1 cellular context compared by ENCODE assay signal in the genomic region with DNA sequence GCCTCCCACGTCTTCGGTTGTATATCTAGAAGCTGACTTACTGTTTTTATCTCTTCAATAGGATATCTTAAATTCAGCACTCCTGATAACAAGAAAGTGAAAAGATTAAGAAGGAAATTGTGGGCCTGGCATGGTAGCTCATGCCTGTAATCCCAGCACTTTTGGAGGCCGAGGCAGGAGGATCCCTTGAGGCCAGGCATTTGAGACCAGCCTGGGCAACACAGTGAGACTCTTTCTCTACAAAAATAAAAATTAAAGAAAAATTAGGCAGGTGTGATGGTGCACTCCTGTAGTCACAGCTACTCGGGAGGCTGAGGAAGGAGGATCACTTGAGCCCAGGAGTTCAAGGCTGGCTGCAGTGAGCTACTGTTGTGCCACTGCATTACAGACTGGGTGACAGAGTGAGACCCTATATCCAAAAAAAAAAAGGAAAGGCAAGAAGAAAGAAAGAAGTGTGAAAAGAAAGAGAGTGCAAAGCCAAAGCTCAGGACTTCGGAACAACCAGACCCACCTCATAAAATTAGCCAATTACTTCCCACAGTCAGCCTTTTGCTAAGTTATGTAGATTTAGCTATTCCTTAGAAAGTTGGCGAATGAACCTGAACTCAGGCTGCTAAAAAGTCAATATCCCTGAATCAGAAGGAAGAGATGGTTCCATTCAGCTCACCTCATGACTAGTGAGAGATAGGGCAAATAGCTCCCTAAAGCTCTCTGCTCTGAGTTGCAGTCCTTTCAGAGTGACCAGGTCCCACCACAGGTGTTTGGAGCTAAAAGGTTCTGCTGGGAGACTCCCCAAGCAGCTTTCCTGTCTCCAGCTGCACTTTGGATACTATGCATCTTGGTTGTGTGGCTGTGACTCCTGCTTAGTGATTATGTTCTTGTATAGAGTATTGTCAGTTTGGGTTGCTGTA.
A peak's percentile ranks its signal among the peaks of the same experiment; 100 is the strongest.
TF ChIP-seq lines count a peak whose summit lies in the region.

No MANE protein-coding gene starts in this region.

TF ChIP-seq in HepG2, 621 proteins besides CTCF, POLR2A, EP300 and RAD21 (continued from another document and continues in another):
- TF ChIP-seq, protein P1, sequence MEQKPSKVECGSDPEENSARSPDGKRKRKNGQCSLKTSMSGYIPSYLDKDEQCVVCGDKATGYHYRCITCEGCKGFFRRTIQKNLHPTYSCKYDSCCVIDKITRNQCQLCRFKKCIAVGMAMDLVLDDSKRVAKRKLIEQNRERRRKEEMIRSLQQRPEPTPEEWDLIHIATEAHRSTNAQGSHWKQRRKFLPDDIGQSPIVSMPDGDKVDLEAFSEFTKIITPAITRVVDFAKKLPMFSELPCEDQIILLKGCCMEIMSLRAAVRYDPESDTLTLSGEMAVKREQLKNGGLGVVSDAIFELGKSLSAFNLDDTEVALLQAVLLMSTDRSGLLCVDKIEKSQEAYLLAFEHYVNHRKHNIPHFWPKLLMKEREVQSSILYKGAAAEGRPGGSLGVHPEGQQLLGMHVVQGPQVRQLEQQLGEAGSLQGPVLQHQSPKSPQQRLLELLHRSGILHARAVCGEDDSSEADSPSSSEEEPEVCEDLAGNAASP (CRISPR knock-in tag; IDR thresholded peaks at IDR 0.05; ENCODE audit: borderline replicate concordance): no peak; the same call in 1 of the 2 replicates
- TF ChIP-seq MZF1 (CRISPR knock-in tag; IDR thresholded peaks at IDR 0.05; ENCODE audit: borderline replicate concordance): no peak
- TF ChIP-seq ZNF431 (CRISPR knock-in tag; IDR thresholded peaks at IDR 0.05; ENCODE audit: borderline replicate concordance, low read depth): no peak
- TF ChIP-seq, protein P2, sequence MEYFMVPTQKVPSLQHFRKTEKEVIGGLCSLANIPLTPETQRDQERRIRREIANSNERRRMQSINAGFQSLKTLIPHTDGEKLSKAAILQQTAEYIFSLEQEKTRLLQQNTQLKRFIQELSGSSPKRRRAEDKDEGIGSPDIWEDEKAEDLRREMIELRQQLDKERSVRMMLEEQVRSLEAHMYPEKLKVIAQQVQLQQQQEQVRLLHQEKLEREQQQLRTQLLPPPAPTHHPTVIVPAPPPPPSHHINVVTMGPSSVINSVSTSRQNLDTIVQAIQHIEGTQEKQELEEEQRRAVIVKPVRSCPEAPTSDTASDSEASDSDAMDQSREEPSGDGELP (IDR thresholded peaks at IDR 0.05; ENCODE audit: borderline replicate concordance, low read depth): no peak
- TF ChIP-seq ERF (CRISPR knock-in tag; IDR thresholded peaks at IDR 0.05): no peak
- TF ChIP-seq, protein P3, sequence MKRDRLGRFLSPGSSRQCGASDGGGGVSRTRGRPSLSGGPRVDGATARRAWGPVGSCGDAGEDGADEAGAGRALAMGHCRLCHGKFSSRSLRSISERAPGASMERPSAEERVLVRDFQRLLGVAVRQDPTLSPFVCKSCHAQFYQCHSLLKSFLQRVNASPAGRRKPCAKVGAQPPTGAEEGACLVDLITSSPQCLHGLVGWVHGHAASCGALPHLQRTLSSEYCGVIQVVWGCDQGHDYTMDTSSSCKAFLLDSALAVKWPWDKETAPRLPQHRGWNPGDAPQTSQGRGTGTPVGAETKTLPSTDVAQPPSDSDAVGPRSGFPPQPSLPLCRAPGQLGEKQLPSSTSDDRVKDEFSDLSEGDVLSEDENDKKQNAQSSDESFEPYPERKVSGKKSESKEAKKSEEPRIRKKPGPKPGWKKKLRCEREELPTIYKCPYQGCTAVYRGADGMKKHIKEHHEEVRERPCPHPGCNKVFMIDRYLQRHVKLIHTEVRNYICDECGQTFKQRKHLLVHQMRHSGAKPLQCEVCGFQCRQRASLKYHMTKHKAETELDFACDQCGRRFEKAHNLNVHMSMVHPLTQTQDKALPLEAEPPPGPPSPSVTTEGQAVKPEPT (CRISPR knock-in tag; IDR thresholded peaks at IDR 0.05; ENCODE audit: low read depth): no peak
- TF ChIP-seq, protein P4, sequence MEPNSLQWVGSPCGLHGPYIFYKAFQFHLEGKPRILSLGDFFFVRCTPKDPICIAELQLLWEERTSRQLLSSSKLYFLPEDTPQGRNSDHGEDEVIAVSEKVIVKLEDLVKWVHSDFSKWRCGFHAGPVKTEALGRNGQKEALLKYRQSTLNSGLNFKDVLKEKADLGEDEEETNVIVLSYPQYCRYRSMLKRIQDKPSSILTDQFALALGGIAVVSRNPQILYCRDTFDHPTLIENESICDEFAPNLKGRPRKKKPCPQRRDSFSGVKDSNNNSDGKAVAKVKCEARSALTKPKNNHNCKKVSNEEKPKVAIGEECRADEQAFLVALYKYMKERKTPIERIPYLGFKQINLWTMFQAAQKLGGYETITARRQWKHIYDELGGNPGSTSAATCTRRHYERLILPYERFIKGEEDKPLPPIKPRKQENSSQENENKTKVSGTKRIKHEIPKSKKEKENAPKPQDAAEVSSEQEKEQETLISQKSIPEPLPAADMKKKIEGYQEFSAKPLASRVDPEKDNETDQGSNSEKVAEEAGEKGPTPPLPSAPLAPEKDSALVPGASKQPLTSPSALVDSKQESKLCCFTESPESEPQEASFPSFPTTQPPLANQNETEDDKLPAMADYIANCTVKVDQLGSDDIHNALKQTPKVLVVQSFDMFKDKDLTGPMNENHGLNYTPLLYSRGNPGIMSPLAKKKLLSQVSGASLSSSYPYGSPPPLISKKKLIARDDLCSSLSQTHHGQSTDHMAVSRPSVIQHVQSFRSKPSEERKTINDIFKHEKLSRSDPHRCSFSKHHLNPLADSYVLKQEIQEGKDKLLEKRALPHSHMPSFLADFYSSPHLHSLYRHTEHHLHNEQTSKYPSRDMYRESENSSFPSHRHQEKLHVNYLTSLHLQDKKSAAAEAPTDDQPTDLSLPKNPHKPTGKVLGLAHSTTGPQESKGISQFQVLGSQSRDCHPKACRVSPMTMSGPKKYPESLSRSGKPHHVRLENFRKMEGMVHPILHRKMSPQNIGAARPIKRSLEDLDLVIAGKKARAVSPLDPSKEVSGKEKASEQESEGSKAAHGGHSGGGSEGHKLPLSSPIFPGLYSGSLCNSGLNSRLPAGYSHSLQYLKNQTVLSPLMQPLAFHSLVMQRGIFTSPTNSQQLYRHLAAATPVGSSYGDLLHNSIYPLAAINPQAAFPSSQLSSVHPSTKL (CRISPR knock-in tag; IDR thresholded peaks at IDR 0.05): no peak
- TF ChIP-seq SOX6 (IDR thresholded peaks at IDR 0.05): no peak
- peak; percentile 20; the same call in 1 of the 2 replicates for TF ChIP-seq SOX6 (CRISPR knock-in tag; IDR thresholded peaks at IDR 0.05)
- no peak; the same call in 1 of the 2 replicates for TF ChIP-seq ZNF232 (CRISPR knock-in tag; IDR thresholded peaks at IDR 0.05; ENCODE audit: borderline replicate concordance)
- no peak for TF ChIP-seq SMAD1 (CRISPR knock-in tag; IDR thresholded peaks at IDR 0.05; ENCODE audit: borderline replicate concordance, low read depth)
- no peak for TF ChIP-seq GATAD2A (CRISPR knock-in tag; IDR thresholded peaks at IDR 0.05)
- no peak for TF ChIP-seq ZSCAN31 (CRISPR knock-in tag; IDR thresholded peaks at IDR 0.05; ENCODE audit: low read depth)
- TF ChIP-seq ZNF619 (CRISPR knock-in tag; IDR thresholded peaks at IDR 0.05): no peak
- TF ChIP-seq JDP2 (CRISPR knock-in tag; IDR thresholded peaks at IDR 0.05; ENCODE audit: borderline replicate concordance): no peak; the same call in 1 of the 2 replicates
- TF ChIP-seq, protein P5, sequence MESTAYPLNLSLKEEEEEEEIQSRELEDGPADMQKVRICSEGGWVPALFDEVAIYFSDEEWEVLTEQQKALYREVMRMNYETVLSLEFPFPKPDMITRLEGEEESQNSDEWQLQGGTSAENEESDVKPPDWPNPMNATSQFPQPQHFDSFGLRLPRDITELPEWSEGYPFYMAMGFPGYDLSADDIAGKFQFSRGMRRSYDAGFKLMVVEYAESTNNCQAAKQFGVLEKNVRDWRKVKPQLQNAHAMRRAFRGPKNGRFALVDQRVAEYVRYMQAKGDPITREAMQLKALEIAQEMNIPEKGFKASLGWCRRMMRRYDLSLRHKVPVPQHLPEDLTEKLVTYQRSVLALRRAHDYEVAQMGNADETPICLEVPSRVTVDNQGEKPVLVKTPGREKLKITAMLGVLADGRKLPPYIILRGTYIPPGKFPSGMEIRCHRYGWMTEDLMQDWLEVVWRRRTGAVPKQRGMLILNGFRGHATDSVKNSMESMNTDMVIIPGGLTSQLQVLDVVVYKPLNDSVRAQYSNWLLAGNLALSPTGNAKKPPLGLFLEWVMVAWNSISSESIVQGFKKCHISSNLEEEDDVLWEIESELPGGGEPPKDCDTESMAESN (CRISPR knock-in tag; conservative IDR thresholded peaks at IDR 0.05): peak; percentile 8; the same call in 1 of the 2 replicates
- TF ChIP-seq ZFAT (CRISPR knock-in tag; conservative IDR thresholded peaks at IDR 0.05): 0 out of 2 replicates have a peak, but pooled peaks have one; percentile 50
- TF ChIP-seq ZNF501 (CRISPR knock-in tag; IDR thresholded peaks at IDR 0.05): no peak; the same call in 1 of the 2 replicates
- TF ChIP-seq THAP11 (CRISPR knock-in tag; IDR thresholded peaks at IDR 0.05): no peak
- no peak for TF ChIP-seq MIXL1 (CRISPR knock-in tag; IDR thresholded peaks at IDR 0.05)
- TF ChIP-seq, protein P6, sequence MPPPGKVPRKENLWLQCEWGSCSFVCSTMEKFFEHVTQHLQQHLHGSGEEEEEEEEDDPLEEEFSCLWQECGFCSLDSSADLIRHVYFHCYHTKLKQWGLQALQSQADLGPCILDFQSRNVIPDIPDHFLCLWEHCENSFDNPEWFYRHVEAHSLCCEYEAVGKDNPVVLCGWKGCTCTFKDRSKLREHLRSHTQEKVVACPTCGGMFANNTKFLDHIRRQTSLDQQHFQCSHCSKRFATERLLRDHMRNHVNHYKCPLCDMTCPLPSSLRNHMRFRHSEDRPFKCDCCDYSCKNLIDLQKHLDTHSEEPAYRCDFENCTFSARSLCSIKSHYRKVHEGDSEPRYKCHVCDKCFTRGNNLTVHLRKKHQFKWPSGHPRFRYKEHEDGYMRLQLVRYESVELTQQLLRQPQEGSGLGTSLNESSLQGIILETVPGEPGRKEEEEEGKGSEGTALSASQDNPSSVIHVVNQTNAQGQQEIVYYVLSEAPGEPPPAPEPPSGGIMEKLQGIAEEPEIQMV (CRISPR knock-in tag; IDR thresholded peaks at IDR 0.05; ENCODE audit: low read depth): no peak
- no peak for TF ChIP-seq ZFP37 (CRISPR knock-in tag; IDR thresholded peaks at IDR 0.05; ENCODE audit: borderline replicate concordance)
- no peak for TF ChIP-seq NFRKB (IDR thresholded peaks at IDR 0.05)
- no peak for TF ChIP-seq RFX5 (IDR thresholded peaks at IDR 0.05; ENCODE audit: low read depth, low read length)
- no peak for TF ChIP-seq SRSF9 (IDR thresholded peaks at IDR 0.05; ENCODE audit: borderline replicate concordance, insufficient read depth, low read depth, low read length, poor library complexity, severe bottlenecking)
- TF ChIP-seq, protein P7, sequence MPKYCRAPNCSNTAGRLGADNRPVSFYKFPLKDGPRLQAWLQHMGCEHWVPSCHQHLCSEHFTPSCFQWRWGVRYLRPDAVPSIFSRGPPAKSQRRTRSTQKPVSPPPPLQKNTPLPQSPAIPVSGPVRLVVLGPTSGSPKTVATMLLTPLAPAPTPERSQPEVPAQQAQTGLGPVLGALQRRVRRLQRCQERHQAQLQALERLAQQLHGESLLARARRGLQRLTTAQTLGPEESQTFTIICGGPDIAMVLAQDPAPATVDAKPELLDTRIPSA (CRISPR knock-in tag; IDR thresholded peaks at IDR 0.05; ENCODE audit: borderline replicate concordance): no peak
- TF ChIP-seq, protein P8, sequence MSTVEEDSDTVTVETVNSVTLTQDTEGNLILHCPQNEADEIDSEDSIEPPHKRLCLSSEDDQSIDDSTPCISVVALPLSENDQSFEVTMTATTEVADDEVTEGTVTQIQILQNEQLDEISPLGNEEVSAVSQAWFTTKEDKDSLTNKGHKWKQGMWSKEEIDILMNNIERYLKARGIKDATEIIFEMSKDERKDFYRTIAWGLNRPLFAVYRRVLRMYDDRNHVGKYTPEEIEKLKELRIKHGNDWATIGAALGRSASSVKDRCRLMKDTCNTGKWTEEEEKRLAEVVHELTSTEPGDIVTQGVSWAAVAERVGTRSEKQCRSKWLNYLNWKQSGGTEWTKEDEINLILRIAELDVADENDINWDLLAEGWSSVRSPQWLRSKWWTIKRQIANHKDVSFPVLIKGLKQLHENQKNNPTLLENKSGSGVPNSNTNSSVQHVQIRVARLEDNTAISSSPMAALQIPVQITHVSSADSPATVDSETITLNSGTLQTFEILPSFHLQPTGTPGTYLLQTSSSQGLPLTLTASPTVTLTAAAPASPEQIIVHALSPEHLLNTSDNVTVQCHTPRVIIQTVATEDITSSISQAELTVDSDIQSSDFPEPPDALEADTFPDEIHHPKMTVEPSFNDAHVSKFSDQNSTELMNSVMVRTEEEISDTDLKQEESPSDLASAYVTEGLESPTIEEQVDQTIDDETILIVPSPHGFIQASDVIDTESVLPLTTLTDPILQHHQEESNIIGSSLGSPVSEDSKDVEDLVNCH (CRISPR knock-in tag; IDR thresholded peaks at IDR 0.05): no peak
- TF ChIP-seq ELF4 (CRISPR knock-in tag; IDR thresholded peaks at IDR 0.05; ENCODE audit: borderline replicate concordance): no peak
- TF ChIP-seq NRL (CRISPR knock-in tag; IDR thresholded peaks at IDR 0.05; ENCODE audit: borderline replicate concordance): no peak
- TF ChIP-seq ZNF83 (CRISPR knock-in tag; IDR thresholded peaks at IDR 0.05; ENCODE audit: borderline replicate concordance): no peak
- TF ChIP-seq TOE1 (CRISPR knock-in tag; IDR thresholded peaks at IDR 0.05): no peak
- TF ChIP-seq, protein P9, sequence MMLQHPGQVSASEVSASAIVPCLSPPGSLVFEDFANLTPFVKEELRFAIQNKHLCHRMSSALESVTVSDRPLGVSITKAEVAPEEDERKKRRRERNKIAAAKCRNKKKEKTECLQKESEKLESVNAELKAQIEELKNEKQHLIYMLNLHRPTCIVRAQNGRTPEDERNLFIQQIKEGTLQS (CRISPR knock-in tag; IDR thresholded peaks at IDR 0.05): no peak
- TF ChIP-seq RBM22 (optimal IDR thresholded peaks at IDR 0.05; ENCODE audit: low read length): peak; percentile 99
- 0 out of 2 replicates have a peak, but pooled peaks have one; percentile 48 for TF ChIP-seq ZNF510 (CRISPR knock-in tag; IDR thresholded peaks at IDR 0.05; ENCODE audit: low read depth)
- TF ChIP-seq MTA3 (CRISPR knock-in tag; IDR thresholded peaks at IDR 0.05): no peak
- no peak for TF ChIP-seq ETV5 (CRISPR knock-in tag; IDR thresholded peaks at IDR 0.05; ENCODE audit: borderline replicate concordance)
